22 cellular contexts compared by ENCODE assay signal in genomic region chr11:87286338-87286737, GRCh38.
A peak's percentile ranks its signal among the peaks of the same experiment; 100 is the strongest.
DNase-seq lines count a peak whose midpoint lies in the region; ATAC-seq, FAIRE-seq and TF ChIP-seq lines count a peak whose summit lies in the region.
"Had no signal": no experiment of that assay in that cellular context is flagged by ENCODE, and none has a peak within 500 bp of the region (broad histone marks: within the 10 kb centered on the region; RNA-seq: fewer than 3 reads in every experiment).

No MANE protein-coding gene starts in this region.

- H3K9me3 ChIP-seq in kidney (ENCODE audit: control insufficient read depth in 1 of 2, low read length in 2 of 2) = no peaks in the 10 kb centered on the region
- H3K9me3 ChIP-seq: A549 had no signal

- H3K4me3 ChIP-seq in H7 (ENCODE audit: insufficient read depth, low read depth, low read length) = no peak overlapping the region
- H3K4me3 ChIP-seq in kidney (ENCODE audit: low read length in 2 of 2) = no peak overlapping the region
- H3K4me3 ChIP-seq: A549; BLaER1 treated with 17β-estradiol and CSF1 and Interleukin-3, amounts not matched to agents 10 nM and 100 nM; GM12878 had no signal

- H3K9ac ChIP-seq in kidney (ENCODE audit: low read length in 2 of 2) = no peak overlapping the region
- H3K9ac ChIP-seq: BLaER1 treated with 17β-estradiol and CSF1 and Interleukin-3, amounts not matched to agents 10 nM and 100 nM had no signal

- intact Hi-C loops in left ventricle myocardium superior (cut with micrococcal nuclease) (no loop called here), cardiac septum (cut with DNase I) (no loop called here), kidney (cut with DNase I) (no loop called here)

- no peaks in the 10 kb centered on the region for H3K27me3 ChIP-seq in H7 (ENCODE audit: control insufficient read depth, insufficient read depth, low read length)
- H3K27me3 ChIP-seq: BLaER1 treated with 17β-estradiol and CSF1 and Interleukin-3, amounts not matched to agents 10 nM and 100 nM had no signal

- no peaks in the 10 kb centered on the region for H3K4me1 ChIP-seq in kidney (ENCODE audit: control insufficient read depth in 1 of 2, insufficient read depth in 1 of 2, low read depth in 1 of 2, low read length in 2 of 2)
- H3K4me1 ChIP-seq: BLaER1 treated with 17β-estradiol and CSF1 and Interleukin-3, amounts not matched to agents 10 nM and 100 nM had no signal

- H3K36me3 ChIP-seq in H7 (replicated peaks; ENCODE audit: control insufficient read depth, insufficient read depth, low read length) (no peaks in the 10 kb centered on the region), kidney (ENCODE audit: control insufficient read depth in 1 of 2, insufficient read depth in 2 of 2, low read length in 2 of 2) (no peaks in the 10 kb centered on the region)

- no peak overlapping the region for H3K27ac ChIP-seq in kidney (ENCODE audit: low read depth in 2 of 2, low read length in 2 of 2)
- H3K27ac ChIP-seq: 22Rv1; A549; BLaER1 treated with 17β-estradiol and CSF1 and Interleukin-3, amounts not matched to agents 10 nM and 100 nM; C4-2B had no signal

- FAIRE-seq in kidney (lab: Jason Lieb, UNC) = no peak
- FAIRE-seq: GM12878, GM12892, GM18507 had no signal

- DNase-seq in left ventricle myocardium superior = peak; percentile 26
- no peak for DNase-seq in cardiac septum (ENCODE audit: low spot score)
- DNase-seq in H7 = peak; percentile 9
- peak; percentile 65 for DNase-seq in kidney
- DNase-seq in COR-L47 (lab: John Stamatoyannopoulos, UW) = no peak
- DNase-seq: AML-193; CD4-positive, alpha-beta T cell; CD8-positive, alpha-beta T cell; DMS 273 treated with DMSO at 0.1 percent for 48 hours; DMS153; DMS53; DMS79; DND-41; EL; GDM1 had no signal

- no peak for TF ChIP-seq CTCF in kidney (IDR thresholded peaks at IDR 0.05; ENCODE audit: borderline replicate concordance, extremely low read depth, insufficient read depth)

- ATAC-seq in left ventricle myocardium superior = no peak
- ATAC-seq: A549; CD8-positive, alpha-beta T cell; GM12878 had no signal

Comparison
In these comparisons a context has a peak if more than half of its experiments do, and no peak if none do; other contexts are left out.
1. DNase-seq: peak in left ventricle myocardium superior (single experiment), H7 (single experiment) and kidney (single experiment); none in cardiac septum (single experiment) and COR-L47 (single experiment).